ENCODE assay signal across 11 cellular contexts in the genomic region with DNA sequence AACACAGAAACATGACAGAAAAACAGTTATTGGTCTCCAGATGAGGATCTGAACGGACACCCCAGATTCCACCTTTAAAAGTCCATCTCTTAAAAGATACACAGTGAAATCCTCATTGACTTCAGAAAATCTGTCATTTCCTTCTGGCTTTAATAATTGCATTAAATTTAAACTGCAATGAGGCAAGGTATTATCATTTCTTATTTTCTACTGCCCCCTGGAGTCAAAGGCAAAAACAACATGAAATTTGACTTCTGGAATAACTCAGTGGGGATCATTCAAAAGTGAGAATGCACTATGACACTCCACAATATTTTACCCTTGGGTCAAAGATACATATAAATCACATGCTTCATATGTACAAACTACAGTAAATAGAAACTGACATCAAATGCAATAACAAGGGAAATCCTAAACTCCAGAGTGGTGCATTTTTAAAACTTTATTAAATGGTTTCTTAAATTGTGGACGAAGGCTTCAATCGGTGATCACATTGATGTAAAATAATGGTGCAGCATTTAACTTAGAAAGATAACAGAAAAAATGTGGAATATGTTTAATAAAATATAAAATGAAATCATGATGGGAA. TPM values are rescaled to one million over a fixed set of nuclear protein-coding genes. Genes with fewer than 3 reads are reported as not detected.
DNase-seq lines count a peak whose midpoint lies in the region; ATAC-seq and TF ChIP-seq lines count a peak whose summit lies in the region.
"Had no signal": no experiment of that assay in that cellular context is flagged by ENCODE, and none has a peak within 500 bp of the region (broad histone marks: within the 10 kb centered on the region; RNA-seq: fewer than 3 reads in every experiment).

No MANE protein-coding gene starts in this region.

- no peak overlapping the region for H3K27ac ChIP-seq in psoas muscle

- no peaks in the 10 kb centered on the region for H3K36me3 ChIP-seq in psoas muscle (ENCODE audit: insufficient read depth in 1 of 2, low read depth in 1 of 2)

- peak; percentile 35 for TF ChIP-seq CTCF in psoas muscle (IDR thresholded peaks at IDR 0.05)

- H3K4me1 ChIP-seq in psoas muscle, result no peaks in the 10 kb centered on the region

- H3K4me3 ChIP-seq in psoas muscle, result no peak overlapping the region

- 54 to 63% (median 62%) methylated on average over 3 of the region's 3 CpGs for WGBS in psoas muscle, 3 donors

- ATAC-seq in psoas muscle (no peak), GM21423 (IDR thresholded peaks at IDR 0.05; ENCODE audit: unreplicated experiment) (no peak)
- ATAC-seq: CD8-positive, alpha-beta T cell had no signal

- intact Hi-C loops in psoas muscle (cut with DNase I), result no loop called here

- H3K9me3 ChIP-seq in psoas muscle, result no peaks in the 10 kb centered on the region

- no peaks in the 10 kb centered on the region for H3K27me3 ChIP-seq in psoas muscle (ENCODE audit: insufficient read depth in 3 of 3, low read length in 2 of 3)

- peak; percentile 37 for DNase-seq in NCI-H345 (lab: John Stamatoyannopoulos, UW)
- DNase-seq in NCI-H345 treated with DMSO at 0.1 percent for 48 hours (lab: John Stamatoyannopoulos, UW; ENCODE audit: unreplicated experiment), result no peak
- peak; percentile 24 for DNase-seq in NAMALWA (ENCODE audit: low spot score)
- peak; percentile 1 for DNase-seq in dermis blood vessel endothelial cell
- DNase-seq in psoas muscle, result no peak
- no peak for DNase-seq in GM19240 (ENCODE audit: insufficient read length, low spot score)
- no peak for DNase-seq in mesenteric fat pad (ENCODE audit: low spot score)
- DNase-seq: CD8-positive, alpha-beta T cell; NCI-H2227 treated with DMSO at 0.1 percent for 48 hours had no signal

RNA-seq across cellular contexts. Expression of a gene that starts 56.4 kb away (rescaled TPM):
- total RNA-seq in dermis blood vessel endothelial cell (not detected in 2 replicates), psoas muscle (not detected), mesenteric fat pad (not detected)
- not detected for polyA plus RNA-seq in psoas muscle
- total RNA-seq: CD8-positive, alpha-beta T cell; glomerular endothelial cell had no signal

Comparison
In these comparisons a context has a peak if more than half of its experiments do, and no peak if none do; other contexts are left out.
1. DNase-seq: peak in NCI-H345 (single experiment), NAMALWA (single experiment) and dermis blood vessel endothelial cell (single experiment); none in NCI-H345 treated with DMSO at 0.1 percent for 48 hours (single experiment), psoas muscle (0 of 2), GM19240 (single experiment) and mesenteric fat pad (single experiment).